Comparison of ENCODE assay signal across 13 cellular contexts in genomic region chr7:148492157-148492860, GRCh38.
A peak's percentile ranks its signal among the peaks of the same experiment; 100 is the strongest.
DNase-seq lines count a peak whose midpoint lies in the region; TF ChIP-seq lines count a peak whose summit lies in the region.
"Had no signal": no experiment of that assay in that cellular context is flagged by ENCODE, and none has a peak within 500 bp of the region (broad histone marks: within the 10 kb centered on the region; RNA-seq: fewer than 3 reads in every experiment).

No MANE protein-coding gene starts in this region.

- intact Hi-C loops in mammary epithelial cell (cut with micrococcal nuclease), result no loop called here

- no peak overlapping the region for H2AFZ ChIP-seq in KMS-11 (ENCODE audit: low read depth)
- no peak overlapping the region for H2AFZ ChIP-seq in mammary epithelial cell (ENCODE audit: low read depth, low read length)

- H3K4me1 ChIP-seq in KMS-11 (ENCODE audit: low read depth, poor library complexity, severe bottlenecking), result peaks cover 19% of the 10 kb centered on the region
- no peaks in the 10 kb centered on the region for H3K4me1 ChIP-seq in mammary epithelial cell (ENCODE audit: insufficient read depth, low read length)

- dilution Hi-C loops in mammary epithelial cell (cut with HindIII; ENCODE audit: low sequenced_read_pairs), result no loop called here

- H3K79me2 ChIP-seq in KMS-11 (ENCODE audit: insufficient read depth, low read depth) (no peaks in the 10 kb centered on the region), mammary epithelial cell (ENCODE audit: insufficient read depth, low read length) (no peaks in the 10 kb centered on the region)

- H4K20me1 ChIP-seq in KMS-11 (ENCODE audit: insufficient read depth) (no peaks in the 10 kb centered on the region), mammary epithelial cell (ENCODE audit: insufficient read depth, low read length) (no peaks in the 10 kb centered on the region)

- H3K9ac ChIP-seq in KMS-11 (no peak overlapping the region), mammary epithelial cell (ENCODE audit: insufficient read depth, low read length) (no peak overlapping the region)

- H3K4me3 ChIP-seq in KMS-11 (IDR thresholded peaks at IDR 0.05; ENCODE audit: insufficient read depth, low read depth, low read length) (no peak overlapping the region), mammary epithelial cell (replicated peaks in 1 of 3; ENCODE audit: insufficient read depth in 1 of 3, low read depth in 2 of 3, low read length in 3 of 3) (no peak overlapping the region)

- H3K4me2 ChIP-seq in KMS-11 (peak overlapping the region; percentile 13), mammary epithelial cell (ENCODE audit: insufficient read depth, low read depth, low read length) (peak overlapping the region; percentile 51)

- H3K27ac ChIP-seq in KMS-11 (no peak overlapping the region), mammary epithelial cell (ENCODE audit: insufficient read depth, low read depth, low read length) (peak overlapping the region; percentile 14)

- DNase-seq in DMS 273 treated with DMSO at 0.1 percent for 48 hours (lab: John Stamatoyannopoulos, UW) (peak; percentile 17), mammary epithelial cell (peak; percentile 68), iris pigment epithelial cell (ENCODE audit: low read depth) (peak; percentile 20), NCI-H2081 (lab: John Stamatoyannopoulos, UW) (no peak), NCI-H446 (lab: John Stamatoyannopoulos, UW) (no peak)
- no peak for DNase-seq in activated naive CD4-positive, alpha-beta T cell treated with Interleukin-2 at 50 U/mL for 16 hours
- DNase-seq: CD4-positive, alpha-beta T cell; Karpas-422; NCI-H1417; NCI-H2029 treated with DMSO at 0.1 percent for 48 hours; NCI-H2227 treated with DMSO at 0.1 percent for 48 hours; NCI-H526 had no signal

- no TSS peak for BruUV-seq in mammary epithelial cell (replicated peaks; lab: Mats Ljungman, UMichigan)

- in situ Hi-C loops in mammary epithelial cell (cut with MboI; ENCODE audit: low sequenced_read_pairs in 2 of 2), result loop anchor here in 1 of 2 donors (10.0 kb wide), 1 partner anchor 228 kb away; no protein-coding TSS in a partner anchor

- 39% methylated on average over 3 of the region's 3 CpGs for WGBS in mammary epithelial cell (ENCODE audit: low coverage, missing lambda C conversion rate)

- TF ChIP-seq CTCF in KMS-11 (conservative IDR thresholded peaks at IDR 0.05; ENCODE audit: low read depth, low read length), result no peak
- TF ChIP-seq CTCF in mammary epithelial cell (conservative IDR thresholded peaks at IDR 0.05 in 1 of 2, IDR thresholded peaks at IDR 0.05 in 1 of 2; ENCODE audit: extremely low read depth in 1 of 2, insufficient read depth in 1 of 2, low read depth in 1 of 2, low read length in 2 of 2), result no peak

- H3K9me3 ChIP-seq in mammary epithelial cell (replicated peaks; ENCODE audit: insufficient read depth, low read length), result peaks cover 13% of the 10 kb centered on the region

- CTCF ChIA-PET in mammary epithelial cell (lab: Charles Lee; ENCODE audit: low non-redundant PET), result no interaction called here

- no peaks in the 10 kb centered on the region for H3K27me3 ChIP-seq in KMS-11 (ENCODE audit: insufficient read depth, low read depth)
- H3K27me3 ChIP-seq in mammary epithelial cell (ENCODE audit: insufficient read depth, low read length), result no peaks in the 10 kb centered on the region

- H3K36me3 ChIP-seq in KMS-11 (ENCODE audit: insufficient read depth) (no peaks in the 10 kb centered on the region), mammary epithelial cell (ENCODE audit: insufficient read depth, low read length) (no peaks in the 10 kb centered on the region)

Comparison
In these comparisons a context has a peak if more than half of its experiments do, and no peak if none do; other contexts are left out.
1. DNase-seq: peak in DMS 273 treated with DMSO at 0.1 percent for 48 hours (single experiment), mammary epithelial cell (single experiment) and iris pigment epithelial cell (single experiment); none in NCI-H2081 (0 of 2), activated naive CD4-positive, alpha-beta T cell treated with Interleukin-2 at 50 U/mL for 16 hours (single experiment) and NCI-H446 (0 of 2).